Comparison of ENCODE assay signal across 8 cellular contexts in the genomic region with DNA sequence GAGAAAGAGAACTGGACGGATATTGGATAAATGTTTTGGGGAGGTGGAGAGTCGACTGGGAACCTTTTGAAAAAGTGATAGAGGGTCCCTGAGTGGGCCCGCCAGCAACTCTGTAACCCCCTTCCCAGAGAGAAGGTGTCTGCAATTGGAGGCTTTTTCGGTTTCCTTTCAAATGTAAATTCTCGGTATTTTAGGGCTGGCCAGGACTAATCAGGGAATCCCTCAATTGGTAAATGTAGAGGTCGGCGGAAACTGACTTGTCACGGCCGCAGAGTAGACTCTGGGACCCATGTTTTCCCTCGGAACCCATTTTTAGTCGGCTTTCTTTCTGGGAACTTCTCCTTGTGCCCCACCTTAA. TPM values are rescaled to one million over a fixed set of nuclear protein-coding genes. Genes with fewer than 3 reads are reported as not detected.
DNase-seq lines count a peak whose midpoint lies in the region; ATAC-seq and TF ChIP-seq lines count a peak whose summit lies in the region.

No MANE protein-coding gene starts in this region.

- H3K4me1 Mint-ChIP-seq in naive B cell = peaks cover 12 to 30% (median 28%) of the 10 kb centered on the region in 3 donors

- no peak for TF ChIP-seq CTCF in dorsolateral prefrontal cortex (IDR thresholded peaks at IDR 0.05 in 54 of 56, conservative IDR thresholded peaks at IDR 0.05 in 2 of 56; ENCODE audit: low read depth in 1 of 56, partially characterized antibody in 56 of 56)

- H3K27ac ChIP-seq in dorsolateral prefrontal cortex = peak overlapping the region in 15 of 59 donors; percentile 16 to 87 (median 55)

- ATAC-seq in naive B cell (ENCODE audit: low read depth in 2 of 2) = no peak

- H3K4me3 ChIP-seq in dorsolateral prefrontal cortex = peak overlapping the region; percentile 54 to 99 (median 80)

- H3K36me3 Mint-ChIP-seq in naive B cell = peaks cover 0 to 6% of the 10 kb centered on the region in 2 donors

- H3K9me3 Mint-ChIP-seq in naive B cell = peaks cover 0 to 2% (median 0%) of the 10 kb centered on the region in 7 donors

- peak; percentile 13 for DNase-seq in DMS53 treated with DMSO at 0.1 percent for 48 hours (lab: John Stamatoyannopoulos, UW; ENCODE audit: unreplicated experiment)
- DNase-seq in LHCN-M2 (ENCODE audit: low read depth) = peak; percentile 13
- DNase-seq in dorsolateral prefrontal cortex = no peak
- DNase-seq in naive B cell = no peak
- no peak for DNase-seq in AML-193 (lab: John Stamatoyannopoulos, UW)
- no peak for DNase-seq in NCI-H128 (lab: John Stamatoyannopoulos, UW; ENCODE audit: unreplicated experiment)
- no peak for DNase-seq in NCI-H2196 (lab: John Stamatoyannopoulos, UW; ENCODE audit: unreplicated experiment)
- no peak for DNase-seq in superior temporal gyrus (ENCODE audit: extremely low spot score)

- H3K27ac Mint-ChIP-seq in naive B cell = peak overlapping the region; percentile 75 to 97 (median 94)

- H3K4me3 Mint-ChIP-seq in naive B cell = peak overlapping the region; percentile 90 to 97 (median 94)

- no peaks in the 10 kb centered on the region for H3K27me3 Mint-ChIP-seq in naive B cell

- intact Hi-C loops in dorsolateral prefrontal cortex (cut with DNase I) = loop anchor here (2.0 to 10.0 kb wide), 6 partner anchors 21 to 199 kb away; a partner anchor contains a TSS

- no peaks in the 10 kb centered on the region for H3K27me3 ChIP-seq in dorsolateral prefrontal cortex

RNA-seq across cellular contexts. Expression of a gene that starts 0.5 kb away (rescaled TPM):
- total RNA-seq in LHCN-M2 (2014; rRNA removed) (376 and 400 TPM in 2 replicates), dorsolateral prefrontal cortex (10 to 100 TPM in 89 of 120 experiments, 1 to 10 TPM in 31; 5.0 to 23.5 (median 11.9) TPM)
- polyA plus RNA-seq in LHCN-M2 (2012) = 206 TPM
- 1 to 10 TPM in 5 of 6 donors, not detected in 1; 4.3 to 6.4 (median 6.1) TPM for polyA plus RNA-seq in naive B cell (ENCODE audit: low read depth in 6 of 6)

RNA-seq across cellular contexts. Expression of a gene that starts 21.9 kb away (rescaled TPM):
- 58.3 and 67.9 TPM in 2 replicates for total RNA-seq in LHCN-M2 (2014; rRNA removed)
- polyA plus RNA-seq in LHCN-M2 (2012) = 15.1 TPM
- total RNA-seq in dorsolateral prefrontal cortex = 1 to 10 TPM in 112 of 120 experiments, under 1 TPM in 7, not detected in 1; 0.35 to 5.2 (median 2.2) TPM
- polyA plus RNA-seq in naive B cell (ENCODE audit: low read depth in 6 of 6) = 10 to 100 TPM; 10.6 to 20.9 (median 14.8) TPM

Comparison
In these comparisons a context has a peak if more than half of its experiments do, and no peak if none do; other contexts are left out.
1. DNase-seq: peak in DMS53 treated with DMSO at 0.1 percent for 48 hours (single experiment) and LHCN-M2 (single experiment); none in dorsolateral prefrontal cortex (0 of 10), naive B cell (single experiment), AML-193 (0 of 2), NCI-H128 (single experiment), NCI-H2196 (single experiment) and superior temporal gyrus (single experiment).
2. RNA of a gene that starts 0.5 kb away (total RNA-seq): 376 to 400 TPM in LHCN-M2; 5.0 to 23.5 TPM in dorsolateral prefrontal cortex; every median in the first group is over 10 times any median in the second.